8 cellular contexts compared by ENCODE assay signal in genomic region chr1:116909511-116910378, GRCh38. TPM values are rescaled to one million over a fixed set of nuclear protein-coding genes. Genes with fewer than 3 reads are reported as not detected.
DNase-seq lines count a peak whose midpoint lies in the region; ATAC-seq and TF ChIP-seq lines count a peak whose summit lies in the region.

TSS of gene PTGFRN (plus strand) at chr1:116909916. CDS start at chr1:116910204, 288 bp downstream.

- TF ChIP-seq CTCF in epithelial cell of proximal tubule (conservative IDR thresholded peaks at IDR 0.05; ENCODE audit: low read depth, low read length), result no peak
- no peak for TF ChIP-seq CTCF in stomach (IDR thresholded peaks at IDR 0.05)

- peak within 1 kb of the TSS; percentile 83 to 90 (median 86) for H3K27ac ChIP-seq in stomach

- intact Hi-C loops in stomach (cut with DNase I; ENCODE audit: low total_unique reads), result no loop called here

- DNase-seq in ELR (ENCODE audit: low read depth), result peak; percentile 17
- DNase-seq in NCI-H1694 (lab: John Stamatoyannopoulos, UW), result peak; percentile 29
- DNase-seq in activated CD8-positive, alpha-beta memory T cell treated with anti-CD3 and anti-CD28 coated beads, Interleukin-2, amount 50 U/mL, for 4 hours, result peak; percentile 22
- DNase-seq in epithelial cell of proximal tubule (ENCODE audit: low read depth), result no peak
- DNase-seq in midbrain (lab: John Stamatoyannopoulos, UW), result peak; percentile 40
- DNase-seq in stomach, result peak; percentile 69

- peaks cover 0 to 19% (median 0%) of the 10 kb centered on the region in 3 donors for H3K27me3 ChIP-seq in stomach

- no peaks in the 10 kb centered on the region for H3K36me3 ChIP-seq in stomach

- TF ChIP-seq POLR2A in stomach (IDR thresholded peaks at IDR 0.05), result no peak

- TF ChIP-seq EP300 in stomach (IDR thresholded peaks at IDR 0.05), result no peak

- 2 to 7% (median 4%) methylated on average over 60 to 86 of the region's 86 CpGs for WGBS in stomach, 5 donors

- ATAC-seq in GM18858 (IDR thresholded peaks at IDR 0.05; ENCODE audit: unreplicated experiment), result no peak
- ATAC-seq in HG02938 (IDR thresholded peaks at IDR 0.05; ENCODE audit: unreplicated experiment), result no peak

- no peaks in the 10 kb centered on the region for H3K9me3 ChIP-seq in stomach

- peaks cover 20 to 42% (median 30%) of the 10 kb centered on the region in 4 donors for H3K4me1 ChIP-seq in stomach

- H3K4me3 ChIP-seq in epithelial cell of proximal tubule (ENCODE audit: low read depth, low read length), result peak within 1 kb of the TSS; percentile 76
- H3K4me3 ChIP-seq in stomach, result peak within 1 kb of the TSS; percentile 67 to 81 (median 71)

RNA-seq across cellular contexts. Expression of gene PTGFRN, which starts in this region (rescaled TPM):
- total RNA-seq in epithelial cell of proximal tubule (64.2 and 86.3 TPM in 2 replicates), stomach (10 to 100 TPM; 30.9 to 66.6 (median 47.2) TPM)
- polyA plus RNA-seq in stomach, result 10 to 100 TPM in 1 of 3 donors, 1 to 10 TPM in 2; 3.8 to 42.9 (median 9.7) TPM
